Comparison of ENCODE assay signal across 14 cellular contexts in the genomic region with DNA sequence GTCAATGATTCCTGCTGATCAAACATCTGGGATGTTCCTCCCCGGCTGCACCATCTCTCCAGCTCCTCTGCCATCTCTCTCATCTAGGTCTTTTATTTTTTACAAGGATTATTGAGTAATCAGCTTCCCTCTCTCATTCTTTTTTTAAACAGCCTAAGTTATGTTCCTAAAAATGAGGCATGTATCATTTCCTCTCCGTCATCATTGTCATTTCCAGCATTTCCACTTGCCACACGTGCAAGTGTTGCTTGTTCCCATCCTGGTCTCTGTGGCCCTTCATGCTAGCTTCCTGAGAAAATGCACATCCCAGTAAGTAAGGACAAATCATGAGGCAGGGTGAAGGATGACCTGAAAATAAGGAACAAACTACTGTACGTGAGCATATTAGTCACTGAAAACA.
DNase-seq lines count a peak whose midpoint lies in the region; TF ChIP-seq lines count a peak whose summit lies in the region.
"Had no signal": no experiment of that assay in that cellular context is flagged by ENCODE, and none has a peak within 500 bp of the region (broad histone marks: within the 10 kb centered on the region; RNA-seq: fewer than 3 reads in every experiment).

No MANE protein-coding gene starts in this region.

- DNase-seq in AG04450 (ENCODE audit: low read depth, low spot score) (no peak), LHCN-M2 (ENCODE audit: low read depth) (peak; percentile 52), dermis blood vessel endothelial cell (peak; percentile 69), mesendoderm (no peak), HuH-7 (ENCODE audit: low spot score) (no peak), NCI-H2029 treated with DMSO at 0.1 percent for 48 hours (lab: John Stamatoyannopoulos, UW) (no peak), thyroid gland (no peak), T-helper 2 cell (no peak)
- DNase-seq: activated CD4-positive, CD25-positive, alpha-beta regulatory T cell; activated CD8-positive, alpha-beta memory T cell treated with anti-CD3 and anti-CD28 coated beads, Interleukin-2, amount 50 U/mL, for 4 hours; activated naive CD4-positive, alpha-beta T cell treated with anti-CD3 and anti-CD28 coated beads, Interleukin-2, amount 10 ng/mL, durations not matched to agents 7 days and 5 days; central memory CD4-positive, alpha-beta T cell; NCI-H510A; stomach had no signal

- no peaks in the 10 kb centered on the region for H3K79me2 ChIP-seq in mesendoderm (ENCODE audit: control insufficient read depth, insufficient read depth, low read length)

- H3K56ac ChIP-seq in mesendoderm (ENCODE audit: low read length) = no peak overlapping the region

- TF ChIP-seq CTCF in AG04450 (IDR thresholded peaks at IDR 0.05; ENCODE audit: low read depth, low read length) (no peak), thyroid gland (IDR thresholded peaks at IDR 0.05) (no peak)

- H3K18ac ChIP-seq in mesendoderm (ENCODE audit: low read length) = no peak overlapping the region

- H3K9me3 ChIP-seq in AG04450 (ENCODE audit: control insufficient read depth, insufficient read depth, low read length) (no peaks in the 10 kb centered on the region), thyroid gland (no peaks in the 10 kb centered on the region)
- H3K9me3 ChIP-seq: stomach had no signal

- H3K4me1 ChIP-seq in mesendoderm (ENCODE audit: control insufficient read depth, low read depth, low read length) = no peaks in the 10 kb centered on the region
- H3K4me1 ChIP-seq in thyroid gland = no peaks in the 10 kb centered on the region
- H3K4me1 ChIP-seq: stomach had no signal

- peak overlapping the region; percentile 57 for H3K23ac ChIP-seq in mesendoderm (ENCODE audit: low read length)

- H3K79me1 ChIP-seq in mesendoderm (ENCODE audit: low read length) = no peaks in the 10 kb centered on the region

- H2BK15ac ChIP-seq in mesendoderm (replicated peaks; ENCODE audit: low read depth) = no peak overlapping the region

- no peak overlapping the region for H3K4ac ChIP-seq in mesendoderm (ENCODE audit: low read depth, low read length)

- H3K27ac ChIP-seq in AG04450 (ENCODE audit: low read depth, low read length) = peak overlapping the region; percentile 73
- H3K27ac ChIP-seq in mesendoderm (ENCODE audit: low read depth, low read length) = no peak overlapping the region
- no peak overlapping the region for H3K27ac ChIP-seq in thyroid gland

- H3K4me3 ChIP-seq in AG04450 (ENCODE audit: low read depth, low read length) = no peak overlapping the region
- no peak overlapping the region for H3K4me3 ChIP-seq in mesendoderm (ENCODE audit: low read length)
- no peak overlapping the region for H3K4me3 ChIP-seq in thyroid gland (replicated peaks in 1 of 3)
- H3K4me3 ChIP-seq: stomach had no signal

- TF ChIP-seq POLR2A in thyroid gland (IDR thresholded peaks at IDR 0.05) = no peak

- POLR2A ChIA-PET in AG04450 (lab: Yijun Ruan, JAX) = no interaction called here

- no peak overlapping the region for H4K5ac ChIP-seq in mesendoderm (ENCODE audit: low read length)

- H3K4me2 ChIP-seq in mesendoderm (ENCODE audit: low read length) = no peak overlapping the region

- intact Hi-C loops in thyroid gland (cut with DNase I) = no loop called here

- H4K8ac ChIP-seq in mesendoderm (ENCODE audit: low read depth, low read length) = no peak overlapping the region

- no peak overlapping the region for H3K9ac ChIP-seq in mesendoderm (ENCODE audit: low read length)

- no peaks in the 10 kb centered on the region for H3K27me3 ChIP-seq in AG04450 (ENCODE audit: control insufficient read depth, insufficient read depth, low read length)
- H3K27me3 ChIP-seq in mesendoderm (ENCODE audit: insufficient read depth, low read length, poor library complexity) = no peaks in the 10 kb centered on the region
- H3K27me3 ChIP-seq in thyroid gland = no peaks in the 10 kb centered on the region
- H3K27me3 ChIP-seq: stomach had no signal

- H2AK5ac ChIP-seq in mesendoderm (ENCODE audit: low read length) = no peak overlapping the region

- CTCF ChIA-PET in AG04450 (lab: Charles Lee) = interaction anchor here (1.0 kb wide), 1 partner anchor 61 kb away, joined by 6 read pairs; no protein-coding TSS in a partner anchor

- WGBS in mesendoderm (ENCODE audit: extremely low coverage, insufficient coverage, low lambda C conversion rate) = no CpG with 5 or more reads among the region's 4 CpGs
- WGBS in thyroid gland, 2 donors = 60 to 67% methylated on average over 4 of the region's 4 CpGs

- H3K36me3 ChIP-seq in mesendoderm (ENCODE audit: control insufficient read depth, insufficient read depth, low read length) (no peaks in the 10 kb centered on the region), thyroid gland (no peaks in the 10 kb centered on the region)
- H3K36me3 ChIP-seq: stomach had no signal

- H2BK5ac ChIP-seq in mesendoderm (ENCODE audit: low read length) = no peak overlapping the region

- H2BK120ac ChIP-seq in mesendoderm (ENCODE audit: low read depth, low read length) = no peak overlapping the region

Comparison
In these comparisons a context has a peak if more than half of its experiments do, and no peak if none do; other contexts are left out.
1. DNase-seq: peak in LHCN-M2 (single experiment) and dermis blood vessel endothelial cell (single experiment); none in AG04450 (single experiment), mesendoderm (single experiment), HuH-7 (single experiment), NCI-H2029 treated with DMSO at 0.1 percent for 48 hours (single experiment), thyroid gland (0 of 2) and T-helper 2 cell (0 of 5).